Comparison of ENCODE assay signal across 9 cellular contexts in genomic region chr3:72582211-72582878, GRCh38.
A peak's percentile ranks its signal among the peaks of the same experiment; 100 is the strongest.
DNase-seq lines count a peak whose midpoint lies in the region; ATAC-seq and TF ChIP-seq lines count a peak whose summit lies in the region.
"Had no signal": no experiment of that assay in that cellular context is flagged by ENCODE, and none has a peak within 500 bp of the region (broad histone marks: within the 10 kb centered on the region; RNA-seq: fewer than 3 reads in every experiment).

No MANE protein-coding gene starts in this region.

- intact Hi-C loops in activated B cell treated with CpG ODN at 0.5 μM for 24 hours (cut with micrococcal nuclease): loop anchor here (5.0 to 10.0 kb wide), 4 partner anchors 60 to 418 kb away; no protein-coding TSS in a partner anchor

- H3K27ac Mint-ChIP-seq in activated B cell treated with CpG ODN at 0.5 μM for 24 hours: peak overlapping the region; percentile 5

- CTCF ChIA-PET in activated B cell treated with CpG ODN at 0.5 μM for 24 hours (lab: Charles Lee): no interaction called here

- H3K27ac ChIP-seq in brain microvascular endothelial cell: no peak overlapping the region

- peak overlapping the region; percentile 60 for H3K4me3 Mint-ChIP-seq in activated B cell treated with CpG ODN at 0.5 μM for 24 hours
- H3K4me3 Mint-ChIP-seq: central memory CD8-positive, alpha-beta T cell had no signal

- POLR2A ChIA-PET in activated B cell treated with CpG ODN at 0.5 μM for 24 hours (lab: Charles Lee): interaction anchor here (0.7 kb wide), 2 partner anchors 157 to 248 kb away, joined by 3 to 10 read pairs; no protein-coding TSS in a partner anchor

- ATAC-seq in GM18498 (IDR thresholded peaks at IDR 0.05; ENCODE audit: unreplicated experiment) (peak; percentile 99), GM19452 (IDR thresholded peaks at IDR 0.05; ENCODE audit: unreplicated experiment) (peak; percentile 99), HG02981 (IDR thresholded peaks at IDR 0.05; ENCODE audit: unreplicated experiment) (peak; percentile 98), activated B cell treated with CpG ODN at 0.5 μM for 24 hours (ENCODE audit: low read depth) (peak; percentile 94)

- no peaks in the 10 kb centered on the region for H3K36me3 Mint-ChIP-seq in activated B cell treated with CpG ODN at 0.5 μM for 24 hours (ENCODE audit: low read depth)

- H3K27me3 Mint-ChIP-seq in activated B cell treated with CpG ODN at 0.5 μM for 24 hours: peaks cover 48% of the 10 kb centered on the region
- H3K27me3 Mint-ChIP-seq: central memory CD8-positive, alpha-beta T cell had no signal

- in situ Hi-C loops in brain microvascular endothelial cell (cut with HindIII; ENCODE audit: low pct_ligation_motif_present, low sequenced_read_pairs): no loop called here

- no peaks in the 10 kb centered on the region for H3K27me3 ChIP-seq in brain microvascular endothelial cell (replicated peaks)

- H3K36me3 ChIP-seq in brain microvascular endothelial cell (replicated peaks): no peaks in the 10 kb centered on the region

- DNase-seq in activated B cell treated with CpG ODN at 0.5 μM for 24 hours (no peak), foreskin melanocyte (no peak), cerebellar cortex (ENCODE audit: low spot score) (no peak), brain microvascular endothelial cell (no peak), NCI-H2107 (lab: John Stamatoyannopoulos, UW) (no peak)

- no peak overlapping the region for H3K4me3 ChIP-seq in brain microvascular endothelial cell (ENCODE audit: low read depth, low read length)

- TF ChIP-seq CTCF in activated B cell treated with CpG ODN at 0.5 μM for 24 hours (IDR thresholded peaks at IDR 0.05) (no peak), brain microvascular endothelial cell (IDR thresholded peaks at IDR 0.05; ENCODE audit: low read depth, low read length, missing control alignments) (no peak)

- H3K9me3 Mint-ChIP-seq in activated B cell treated with CpG ODN at 0.5 μM for 24 hours: no peaks in the 10 kb centered on the region
- H3K9me3 Mint-ChIP-seq: central memory CD8-positive, alpha-beta T cell had no signal

- H3K4me1 Mint-ChIP-seq in activated B cell treated with CpG ODN at 0.5 μM for 24 hours: peaks cover 32% of the 10 kb centered on the region
- H3K4me1 Mint-ChIP-seq: central memory CD8-positive, alpha-beta T cell had no signal
